Comparison of ENCODE assay signal across 1 cellular context in the genomic region with DNA sequence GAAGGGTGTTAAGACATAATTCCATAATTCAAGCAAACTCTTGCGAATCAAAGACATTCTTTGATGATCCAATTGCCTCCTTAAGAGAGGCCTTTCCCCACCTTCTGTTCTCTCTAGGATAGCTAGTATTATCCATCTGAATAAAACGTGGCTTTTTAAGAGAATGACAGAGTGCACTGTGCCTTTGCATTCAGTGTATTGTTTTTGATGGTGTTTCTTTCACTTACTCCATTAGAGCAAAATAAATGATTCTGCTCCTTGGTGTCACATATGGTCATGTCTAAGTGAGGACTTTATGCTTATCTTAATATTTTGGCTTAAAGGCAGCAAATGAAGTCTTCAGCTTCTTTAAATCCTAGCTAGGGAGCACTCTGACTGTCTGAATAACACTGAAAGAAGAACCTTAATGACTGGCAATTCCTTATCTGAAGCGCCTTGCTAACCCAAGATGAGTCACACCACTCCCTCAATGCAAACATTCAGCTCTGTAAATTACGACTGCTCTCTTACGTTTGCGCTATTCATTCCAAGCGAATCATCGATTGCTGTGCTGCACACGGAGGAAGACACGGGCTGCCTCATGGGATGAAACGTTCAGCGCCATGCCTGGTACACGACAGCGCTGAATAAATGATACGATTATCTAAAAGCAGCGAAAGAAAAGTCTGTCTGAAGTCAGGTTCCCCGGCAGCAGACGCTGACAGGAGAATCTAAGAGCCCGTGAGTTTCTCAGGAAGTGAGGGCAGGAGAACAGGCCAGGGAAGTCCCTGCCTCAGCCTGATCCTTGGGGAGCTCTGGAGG.
A peak's percentile ranks its signal among the peaks of the same experiment; 100 is the strongest.
TF ChIP-seq lines count a peak whose summit lies in the region.

No MANE protein-coding gene starts in this region.

TF ChIP-seq in K562, 482 proteins besides CTCF, POLR2A, EP300 and RAD21 (continued from another document and continues in another):
- TF ChIP-seq, protein P1, sequence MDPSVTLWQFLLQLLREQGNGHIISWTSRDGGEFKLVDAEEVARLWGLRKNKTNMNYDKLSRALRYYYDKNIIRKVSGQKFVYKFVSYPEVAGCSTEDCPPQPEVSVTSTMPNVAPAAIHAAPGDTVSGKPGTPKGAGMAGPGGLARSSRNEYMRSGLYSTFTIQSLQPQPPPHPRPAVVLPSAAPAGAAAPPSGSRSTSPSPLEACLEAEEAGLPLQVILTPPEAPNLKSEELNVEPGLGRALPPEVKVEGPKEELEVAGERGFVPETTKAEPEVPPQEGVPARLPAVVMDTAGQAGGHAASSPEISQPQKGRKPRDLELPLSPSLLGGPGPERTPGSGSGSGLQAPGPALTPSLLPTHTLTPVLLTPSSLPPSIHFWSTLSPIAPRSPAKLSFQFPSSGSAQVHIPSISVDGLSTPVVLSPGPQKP (CRISPR knock-in tag; IDR thresholded peaks at IDR 0.05): no peak
- TF ChIP-seq, protein P2, sequence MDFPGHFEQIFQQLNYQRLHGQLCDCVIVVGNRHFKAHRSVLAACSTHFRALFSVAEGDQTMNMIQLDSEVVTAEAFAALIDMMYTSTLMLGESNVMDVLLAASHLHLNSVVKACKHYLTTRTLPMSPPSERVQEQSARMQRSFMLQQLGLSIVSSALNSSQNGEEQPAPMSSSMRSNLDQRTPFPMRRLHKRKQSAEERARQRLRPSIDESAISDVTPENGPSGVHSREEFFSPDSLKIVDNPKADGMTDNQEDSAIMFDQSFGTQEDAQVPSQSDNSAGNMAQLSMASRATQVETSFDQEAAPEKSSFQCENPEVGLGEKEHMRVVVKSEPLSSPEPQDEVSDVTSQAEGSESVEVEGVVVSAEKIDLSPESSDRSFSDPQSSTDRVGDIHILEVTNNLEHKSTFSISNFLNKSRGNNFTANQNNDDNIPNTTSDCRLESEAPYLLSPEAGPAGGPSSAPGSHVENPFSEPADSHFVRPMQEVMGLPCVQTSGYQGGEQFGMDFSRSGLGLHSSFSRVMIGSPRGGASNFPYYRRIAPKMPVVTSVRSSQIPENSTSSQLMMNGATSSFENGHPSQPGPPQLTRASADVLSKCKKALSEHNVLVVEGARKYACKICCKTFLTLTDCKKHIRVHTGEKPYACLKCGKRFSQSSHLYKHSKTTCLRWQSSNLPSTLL (IDR thresholded peaks at IDR 0.05): no peak
- peak; percentile 18 to 57; a peak in 2 of 4 replicates for TF ChIP-seq TEAD1 (CRISPR knock-in tag; IDR thresholded peaks at IDR 0.05)
- TF ChIP-seq BACH1 (tag; IDR thresholded peaks at IDR 0.05): no peak; the same call in 1 of the 2 replicates
- TF ChIP-seq MTF1 (CRISPR knock-in tag; IDR thresholded peaks at IDR 0.05; ENCODE audit: borderline replicate concordance): no peak
- TF ChIP-seq BMI1 (IDR thresholded peaks at IDR 0.05; ENCODE audit: low read length): no peak
- TF ChIP-seq OTX1 (CRISPR knock-in tag; IDR thresholded peaks at IDR 0.05): no peak
- TF ChIP-seq, protein P3, sequence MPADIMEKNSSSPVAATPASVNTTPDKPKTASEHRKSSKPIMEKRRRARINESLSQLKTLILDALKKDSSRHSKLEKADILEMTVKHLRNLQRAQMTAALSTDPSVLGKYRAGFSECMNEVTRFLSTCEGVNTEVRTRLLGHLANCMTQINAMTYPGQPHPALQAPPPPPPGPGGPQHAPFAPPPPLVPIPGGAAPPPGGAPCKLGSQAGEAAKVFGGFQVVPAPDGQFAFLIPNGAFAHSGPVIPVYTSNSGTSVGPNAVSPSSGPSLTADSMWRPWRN (IDR thresholded peaks at IDR 0.05; ENCODE audit: low read depth): peak; percentile 48; the same call in 1 of the 2 replicates
- peak; percentile 79 for TF ChIP-seq SOX6 (IDR thresholded peaks at IDR 0.05)
- TF ChIP-seq DPF2 (IDR thresholded peaks at IDR 0.05): peak; percentile 99
- no peak for TF ChIP-seq BRF1 (IDR thresholded peaks at IDR 0.05; ENCODE audit: borderline replicate concordance, extremely low read depth, insufficient read length)
- TF ChIP-seq ARID1B (IDR thresholded peaks at IDR 0.05): peak; percentile 96
- no peak for TF ChIP-seq ZNF354B (CRISPR knock-in tag; IDR thresholded peaks at IDR 0.05)
- TF ChIP-seq CBFA2T2 (conservative IDR thresholded peaks at IDR 0.05): peak; percentile 68
- no peak for TF ChIP-seq SMC3 (conservative IDR thresholded peaks at IDR 0.05; ENCODE audit: insufficient read depth, low read depth, low read length)
- TF ChIP-seq PRMT5 (CRISPR knock-in tag; IDR thresholded peaks at IDR 0.05): no peak
- TF ChIP-seq, protein P4, sequence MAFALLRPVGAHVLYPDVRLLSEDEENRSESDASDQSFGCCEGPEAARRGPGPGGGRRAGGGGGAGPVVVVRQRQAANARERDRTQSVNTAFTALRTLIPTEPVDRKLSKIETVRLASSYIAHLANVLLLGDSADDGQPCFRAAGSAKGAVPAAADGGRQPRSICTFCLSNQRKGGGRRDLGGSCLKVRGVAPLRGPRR (CRISPR knock-in tag; IDR thresholded peaks at IDR 0.05): no peak
- peak; percentile 82 for TF ChIP-seq TCF3 (CRISPR knock-in tag; IDR thresholded peaks at IDR 0.05)
- TF ChIP-seq BHLHE40 (IDR thresholded peaks at IDR 0.05; ENCODE audit: low read length): peak; percentile 58
- TF ChIP-seq, protein P5, sequence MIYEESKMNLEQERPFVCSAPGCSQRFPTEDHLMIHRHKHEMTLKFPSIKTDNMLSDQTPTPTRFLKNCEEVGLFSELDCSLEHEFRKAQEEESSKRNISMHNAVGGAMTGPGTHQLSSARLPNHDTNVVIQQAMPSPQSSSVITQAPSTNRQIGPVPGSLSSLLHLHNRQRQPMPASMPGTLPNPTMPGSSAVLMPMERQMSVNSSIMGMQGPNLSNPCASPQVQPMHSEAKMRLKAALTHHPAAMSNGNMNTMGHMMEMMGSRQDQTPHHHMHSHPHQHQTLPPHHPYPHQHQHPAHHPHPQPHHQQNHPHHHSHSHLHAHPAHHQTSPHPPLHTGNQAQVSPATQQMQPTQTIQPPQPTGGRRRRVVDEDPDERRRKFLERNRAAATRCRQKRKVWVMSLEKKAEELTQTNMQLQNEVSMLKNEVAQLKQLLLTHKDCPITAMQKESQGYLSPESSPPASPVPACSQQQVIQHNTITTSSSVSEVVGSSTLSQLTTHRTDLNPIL (CRISPR knock-in tag; IDR thresholded peaks at IDR 0.05): no peak
- TF ChIP-seq RFX1 (IDR thresholded peaks at IDR 0.05): no peak
- TF ChIP-seq RB1 (IDR thresholded peaks at IDR 0.05; ENCODE audit: low read depth): no peak
- no peak for TF ChIP-seq ZNF212 (CRISPR knock-in tag; IDR thresholded peaks at IDR 0.05)
- no peak for TF ChIP-seq SMAD2 (IDR thresholded peaks at IDR 0.05; ENCODE audit: low read depth, low read length)
- no peak for TF ChIP-seq CCAR2 (IDR thresholded peaks at IDR 0.05; ENCODE audit: low read depth, low read length)
- no peak for TF ChIP-seq ZNF217 (CRISPR knock-in tag; IDR thresholded peaks at IDR 0.05)
- no peak for TF ChIP-seq ZNF12 (CRISPR knock-in tag; IDR thresholded peaks at IDR 0.05)
- TF ChIP-seq SIX5 (IDR thresholded peaks at IDR 0.05; ENCODE audit: borderline replicate concordance in 1 of 2, insufficient read depth in 1 of 2, low read depth in 1 of 2, low read length in 2 of 2): no peak
- TF ChIP-seq, protein P6, sequence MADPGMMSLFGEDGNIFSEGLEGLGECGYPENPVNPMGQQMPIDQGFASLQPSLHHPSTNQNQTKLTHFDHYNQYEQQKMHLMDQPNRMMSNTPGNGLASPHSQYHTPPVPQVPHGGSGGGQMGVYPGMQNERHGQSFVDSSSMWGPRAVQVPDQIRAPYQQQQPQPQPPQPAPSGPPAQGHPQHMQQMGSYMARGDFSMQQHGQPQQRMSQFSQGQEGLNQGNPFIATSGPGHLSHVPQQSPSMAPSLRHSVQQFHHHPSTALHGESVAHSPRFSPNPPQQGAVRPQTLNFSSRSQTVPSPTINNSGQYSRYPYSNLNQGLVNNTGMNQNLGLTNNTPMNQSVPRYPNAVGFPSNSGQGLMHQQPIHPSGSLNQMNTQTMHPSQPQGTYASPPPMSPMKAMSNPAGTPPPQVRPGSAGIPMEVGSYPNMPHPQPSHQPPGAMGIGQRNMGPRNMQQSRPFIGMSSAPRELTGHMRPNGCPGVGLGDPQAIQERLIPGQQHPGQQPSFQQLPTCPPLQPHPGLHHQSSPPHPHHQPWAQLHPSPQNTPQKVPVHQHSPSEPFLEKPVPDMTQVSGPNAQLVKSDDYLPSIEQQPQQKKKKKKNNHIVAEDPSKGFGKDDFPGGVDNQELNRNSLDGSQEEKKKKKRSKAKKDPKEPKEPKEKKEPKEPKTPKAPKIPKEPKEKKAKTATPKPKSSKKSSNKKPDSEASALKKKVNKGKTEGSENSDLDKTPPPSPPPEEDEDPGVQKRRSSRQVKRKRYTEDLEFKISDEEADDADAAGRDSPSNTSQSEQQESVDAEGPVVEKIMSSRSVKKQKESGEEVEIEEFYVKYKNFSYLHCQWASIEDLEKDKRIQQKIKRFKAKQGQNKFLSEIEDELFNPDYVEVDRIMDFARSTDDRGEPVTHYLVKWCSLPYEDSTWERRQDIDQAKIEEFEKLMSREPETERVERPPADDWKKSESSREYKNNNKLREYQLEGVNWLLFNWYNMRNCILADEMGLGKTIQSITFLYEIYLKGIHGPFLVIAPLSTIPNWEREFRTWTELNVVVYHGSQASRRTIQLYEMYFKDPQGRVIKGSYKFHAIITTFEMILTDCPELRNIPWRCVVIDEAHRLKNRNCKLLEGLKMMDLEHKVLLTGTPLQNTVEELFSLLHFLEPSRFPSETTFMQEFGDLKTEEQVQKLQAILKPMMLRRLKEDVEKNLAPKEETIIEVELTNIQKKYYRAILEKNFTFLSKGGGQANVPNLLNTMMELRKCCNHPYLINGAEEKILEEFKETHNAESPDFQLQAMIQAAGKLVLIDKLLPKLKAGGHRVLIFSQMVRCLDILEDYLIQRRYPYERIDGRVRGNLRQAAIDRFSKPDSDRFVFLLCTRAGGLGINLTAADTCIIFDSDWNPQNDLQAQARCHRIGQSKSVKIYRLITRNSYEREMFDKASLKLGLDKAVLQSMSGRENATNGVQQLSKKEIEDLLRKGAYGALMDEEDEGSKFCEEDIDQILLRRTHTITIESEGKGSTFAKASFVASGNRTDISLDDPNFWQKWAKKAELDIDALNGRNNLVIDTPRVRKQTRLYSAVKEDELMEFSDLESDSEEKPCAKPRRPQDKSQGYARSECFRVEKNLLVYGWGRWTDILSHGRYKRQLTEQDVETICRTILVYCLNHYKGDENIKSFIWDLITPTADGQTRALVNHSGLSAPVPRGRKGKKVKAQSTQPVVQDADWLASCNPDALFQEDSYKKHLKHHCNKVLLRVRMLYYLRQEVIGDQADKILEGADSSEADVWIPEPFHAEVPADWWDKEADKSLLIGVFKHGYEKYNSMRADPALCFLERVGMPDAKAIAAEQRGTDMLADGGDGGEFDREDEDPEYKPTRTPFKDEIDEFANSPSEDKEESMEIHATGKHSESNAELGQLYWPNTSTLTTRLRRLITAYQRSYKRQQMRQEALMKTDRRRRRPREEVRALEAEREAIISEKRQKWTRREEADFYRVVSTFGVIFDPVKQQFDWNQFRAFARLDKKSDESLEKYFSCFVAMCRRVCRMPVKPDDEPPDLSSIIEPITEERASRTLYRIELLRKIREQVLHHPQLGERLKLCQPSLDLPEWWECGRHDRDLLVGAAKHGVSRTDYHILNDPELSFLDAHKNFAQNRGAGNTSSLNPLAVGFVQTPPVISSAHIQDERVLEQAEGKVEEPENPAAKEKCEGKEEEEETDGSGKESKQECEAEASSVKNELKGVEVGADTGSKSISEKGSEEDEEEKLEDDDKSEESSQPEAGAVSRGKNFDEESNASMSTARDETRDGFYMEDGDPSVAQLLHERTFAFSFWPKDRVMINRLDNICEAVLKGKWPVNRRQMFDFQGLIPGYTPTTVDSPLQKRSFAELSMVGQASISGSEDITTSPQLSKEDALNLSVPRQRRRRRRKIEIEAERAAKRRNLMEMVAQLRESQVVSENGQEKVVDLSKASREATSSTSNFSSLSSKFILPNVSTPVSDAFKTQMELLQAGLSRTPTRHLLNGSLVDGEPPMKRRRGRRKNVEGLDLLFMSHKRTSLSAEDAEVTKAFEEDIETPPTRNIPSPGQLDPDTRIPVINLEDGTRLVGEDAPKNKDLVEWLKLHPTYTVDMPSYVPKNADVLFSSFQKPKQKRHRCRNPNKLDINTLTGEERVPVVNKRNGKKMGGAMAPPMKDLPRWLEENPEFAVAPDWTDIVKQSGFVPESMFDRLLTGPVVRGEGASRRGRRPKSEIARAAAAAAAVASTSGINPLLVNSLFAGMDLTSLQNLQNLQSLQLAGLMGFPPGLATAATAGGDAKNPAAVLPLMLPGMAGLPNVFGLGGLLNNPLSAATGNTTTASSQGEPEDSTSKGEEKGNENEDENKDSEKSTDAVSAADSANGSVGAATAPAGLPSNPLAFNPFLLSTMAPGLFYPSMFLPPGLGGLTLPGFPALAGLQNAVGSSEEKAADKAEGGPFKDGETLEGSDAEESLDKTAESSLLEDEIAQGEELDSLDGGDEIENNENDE (IDR thresholded peaks at IDR 0.05; ENCODE audit: low read depth, low read length): no peak
- TF ChIP-seq YY1 (IDR thresholded peaks at IDR 0.05; ENCODE audit: borderline replicate concordance in 1 of 3, control insufficient read depth in 1 of 3, extremely low read depth in 1 of 3, insufficient read depth in 3 of 3, insufficient read length in 1 of 3, insufficient replicate concordance in 2 of 3, low read depth in 1 of 3, low read length in 2 of 3): peak in 1 of 3 experiments; percentile 78
- no peak for TF ChIP-seq ZNF224 (CRISPR knock-in tag; IDR thresholded peaks at IDR 0.05)
- no peak for TF ChIP-seq KAT8 (IDR thresholded peaks at IDR 0.05; ENCODE audit: low read depth)
- TF ChIP-seq CHD1 (IDR thresholded peaks at IDR 0.05; ENCODE audit: low read length): no peak
- no peak for TF ChIP-seq SMAD1 (IDR thresholded peaks at IDR 0.05; ENCODE audit: low read depth, low read length, partially characterized antibody)
- TF ChIP-seq, protein P7, sequence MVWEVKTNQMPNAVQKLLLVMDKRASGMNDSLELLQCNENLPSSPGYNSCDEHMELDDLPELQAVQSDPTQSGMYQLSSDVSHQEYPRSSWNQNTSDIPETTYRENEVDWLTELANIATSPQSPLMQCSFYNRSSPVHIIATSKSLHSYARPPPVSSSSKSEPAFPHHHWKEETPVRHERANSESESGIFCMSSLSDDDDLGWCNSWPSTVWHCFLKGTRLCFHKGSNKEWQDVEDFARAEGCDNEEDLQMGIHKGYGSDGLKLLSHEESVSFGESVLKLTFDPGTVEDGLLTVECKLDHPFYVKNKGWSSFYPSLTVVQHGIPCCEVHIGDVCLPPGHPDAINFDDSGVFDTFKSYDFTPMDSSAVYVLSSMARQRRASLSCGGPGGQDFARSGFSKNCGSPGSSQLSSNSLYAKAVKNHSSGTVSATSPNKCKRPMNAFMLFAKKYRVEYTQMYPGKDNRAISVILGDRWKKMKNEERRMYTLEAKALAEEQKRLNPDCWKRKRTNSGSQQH (CRISPR knock-in tag; IDR thresholded peaks at IDR 0.05): no peak
- TF ChIP-seq CTBP1 (IDR thresholded peaks at IDR 0.05; ENCODE audit: borderline replicate concordance): peak; percentile 68; the same call in 1 of the 2 replicates
- TF ChIP-seq POU5F1 (IDR thresholded peaks at IDR 0.05; ENCODE audit: borderline replicate concordance, low read depth, low read length, partially characterized antibody): no peak
- TF ChIP-seq, protein P8, sequence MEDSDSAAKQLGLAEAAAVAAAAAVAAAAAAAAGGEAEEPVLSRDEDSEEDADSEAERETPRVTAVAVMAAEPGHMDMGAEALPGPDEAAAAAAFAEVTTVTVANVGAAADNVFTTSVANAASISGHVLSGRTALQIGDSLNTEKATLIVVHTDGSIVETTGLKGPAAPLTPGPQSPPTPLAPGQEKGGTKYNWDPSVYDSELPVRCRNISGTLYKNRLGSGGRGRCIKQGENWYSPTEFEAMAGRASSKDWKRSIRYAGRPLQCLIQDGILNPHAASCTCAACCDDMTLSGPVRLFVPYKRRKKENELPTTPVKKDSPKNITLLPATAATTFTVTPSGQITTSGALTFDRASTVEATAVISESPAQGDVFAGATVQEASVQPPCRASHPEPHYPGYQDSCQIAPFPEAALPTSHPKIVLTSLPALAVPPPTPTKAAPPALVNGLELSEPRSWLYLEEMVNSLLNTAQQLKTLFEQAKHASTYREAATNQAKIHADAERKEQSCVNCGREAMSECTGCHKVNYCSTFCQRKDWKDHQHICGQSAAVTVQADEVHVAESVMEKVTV (CRISPR knock-in tag; IDR thresholded peaks at IDR 0.05): no peak
